In the genomic region with DNA sequence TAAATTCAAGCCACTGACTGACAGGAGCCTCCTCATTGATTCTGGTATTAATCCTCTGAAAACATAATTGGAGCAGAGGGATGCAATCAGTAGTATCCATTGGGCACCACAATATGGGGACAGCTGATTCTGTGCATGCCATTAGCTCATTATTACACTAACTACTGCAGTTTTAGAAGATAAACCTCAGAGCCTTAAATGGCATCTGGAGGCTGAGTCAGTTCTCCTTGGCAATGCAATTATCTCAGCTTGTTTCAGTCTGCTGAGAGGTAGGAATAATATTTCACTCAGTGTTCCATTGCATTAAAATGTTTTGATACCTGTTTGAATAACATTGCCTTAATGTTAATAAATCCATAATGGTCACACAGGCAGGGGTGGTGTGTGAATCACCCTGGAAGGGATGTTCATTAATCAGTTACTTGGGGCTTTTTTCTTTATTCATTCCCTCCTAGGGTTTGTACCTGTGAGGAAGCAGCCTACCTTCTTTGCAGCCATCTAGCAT, we compare ENCODE assay signal across 16 cellular contexts.
DNase-seq lines count a peak whose midpoint lies in the region; ATAC-seq and TF ChIP-seq lines count a peak whose summit lies in the region.
"Had no signal": no experiment of that assay in that cellular context is flagged by ENCODE, and none has a peak within 500 bp of the region (broad histone marks: within the 10 kb centered on the region; RNA-seq: fewer than 3 reads in every experiment).

No MANE protein-coding gene starts in this region.

- H2AFZ ChIP-seq in GM23248 (no peak overlapping the region), PC-3 (ENCODE audit: low read length) (no peak overlapping the region)

- H3K27ac ChIP-seq in GM23248 (no peak overlapping the region), PC-3 (ENCODE audit: low read length) (no peak overlapping the region), colonic mucosa (no peak overlapping the region)
- H3K27ac ChIP-seq: KMS-11 had no signal

- in situ Hi-C loops in GM23248 (cut with MboI), result no loop called here

- POLR2A ChIA-PET in PC-3 (lab: Charles Lee; ENCODE audit: unreplicated experiment), result no interaction called here

- H3F3A ChIP-seq in GM23248 (ENCODE audit: insufficient read depth) (no peaks in the 10 kb centered on the region), PC-3 (ENCODE audit: low read length, unreplicated experiment) (no peaks in the 10 kb centered on the region)

- no peak overlapping the region for H3K9ac ChIP-seq in GM23248
- no peak overlapping the region for H3K9ac ChIP-seq in PC-3 (ENCODE audit: low read length)
- H3K9ac ChIP-seq in colonic mucosa (ENCODE audit: low read depth in 2 of 2, low read length in 2 of 2), result no peak overlapping the region
- H3K9ac ChIP-seq: KMS-11 had no signal

- peak; percentile 8 for DNase-seq in BE2C
- DNase-seq in GM23248, result peak; percentile 31
- DNase-seq in epithelial cell of proximal tubule (ENCODE audit: low read depth), result peak; percentile 12
- no peak for DNase-seq in progenitor cell of endocrine pancreas (ENCODE audit: low spot score, unreplicated experiment)
- no peak for DNase-seq in PC-3
- no peak for DNase-seq in colonic mucosa
- no peak for DNase-seq in iPS-NIHi7 (ENCODE audit: extremely low spot score)
- DNase-seq: Calu3; CD4-positive, alpha-beta T cell; NCI-H1092; NCI-H146; NCI-H2029 treated with DMSO at 0.1 percent for 48 hours; NCI-H446 treated with DMSO at 0.1 percent for 48 hours; Right ventricle myocardium superior; T-cell had no signal

- no peaks in the 10 kb centered on the region for H3K36me3 Mint-ChIP-seq in progenitor cell of endocrine pancreas (ENCODE audit: insufficient read depth)
- H3K36me3 Mint-ChIP-seq: T-cell had no signal

- H3K9me3 ChIP-seq in BE2C (no peaks in the 10 kb centered on the region), GM23248 (ENCODE audit: low read depth) (no peaks in the 10 kb centered on the region), PC-3 (ENCODE audit: low read length) (no peaks in the 10 kb centered on the region; the same call in 1 of the 2 replicates), colonic mucosa (no peaks in the 10 kb centered on the region)

- H3K79me2 ChIP-seq in GM23248 (ENCODE audit: insufficient read depth), result no peaks in the 10 kb centered on the region
- no peaks in the 10 kb centered on the region for H3K79me2 ChIP-seq in PC-3 (ENCODE audit: low read length)

- CTCF ChIA-PET in PC-3 (lab: Charles Lee), result no interaction called here

- intact Hi-C loops in PC-3 (cut with micrococcal nuclease), result no loop called here
- intact Hi-C loops in colonic mucosa (cut with DNase I), result no loop called here

- H3K36me3 ChIP-seq in BE2C, result no peaks in the 10 kb centered on the region
- no peaks in the 10 kb centered on the region for H3K36me3 ChIP-seq in GM23248 (ENCODE audit: low read depth)
- H3K36me3 ChIP-seq in PC-3 (ENCODE audit: low read depth, low read length), result no peaks in the 10 kb centered on the region
- H3K36me3 ChIP-seq in colonic mucosa, result no peaks in the 10 kb centered on the region

- H3K4me2 ChIP-seq in GM23248 (ENCODE audit: unreplicated experiment) (no peak overlapping the region), PC-3 (ENCODE audit: low read length) (no peak overlapping the region)
- H3K4me2 ChIP-seq: KMS-11 had no signal

- TF ChIP-seq CTCF in BE2C (IDR thresholded peaks at IDR 0.05; ENCODE audit: low read depth, low read length) (no peak), epithelial cell of proximal tubule (conservative IDR thresholded peaks at IDR 0.05; ENCODE audit: low read depth, low read length) (no peak), progenitor cell of endocrine pancreas (IDR thresholded peaks at IDR 0.05; ENCODE audit: unreplicated experiment) (no peak), PC-3 (conservative IDR thresholded peaks at IDR 0.05; ENCODE audit: low read depth, low read length) (no peak), colonic mucosa (IDR thresholded peaks at IDR 0.05) (no peak)

- no peaks in the 10 kb centered on the region for H3K4me1 Mint-ChIP-seq in progenitor cell of endocrine pancreas (ENCODE audit: low read depth)
- H3K4me1 Mint-ChIP-seq: T-cell had no signal

- H3K4me3 ChIP-seq in BE2C (ENCODE audit: low read depth, low read length) (no peak overlapping the region), GM23248 (no peak overlapping the region), epithelial cell of proximal tubule (ENCODE audit: low read depth, low read length) (no peak overlapping the region), PC-3 (ENCODE audit: low read length) (no peak overlapping the region), colonic mucosa (no peak overlapping the region)

- H3K27me3 ChIP-seq in BE2C (no peaks in the 10 kb centered on the region), GM23248 (replicated peaks; ENCODE audit: insufficient read depth) (peaks cover 7% of the 10 kb centered on the region; the same call in 1 of the 2 replicates), PC-3 (ENCODE audit: low read length) (no peaks in the 10 kb centered on the region), colonic mucosa (no peaks in the 10 kb centered on the region)

- no peak for ATAC-seq in PC-3
- ATAC-seq: T-cell had no signal

- H3K4me1 ChIP-seq in BE2C (peaks cover 13% of the 10 kb centered on the region), GM23248 (ENCODE audit: insufficient read depth) (no peaks in the 10 kb centered on the region), PC-3 (ENCODE audit: insufficient read depth, low read length) (no peaks in the 10 kb centered on the region), colonic mucosa (no peaks in the 10 kb centered on the region)

- no TSS peak for BruUV-seq in PC-3 (replicated peaks; lab: Mats Ljungman, UMichigan)

- H3K4me3 Mint-ChIP-seq in progenitor cell of endocrine pancreas (ENCODE audit: low read depth), result no peak overlapping the region
- H3K4me3 Mint-ChIP-seq: CD4-positive, alpha-beta T cell; T-cell had no signal

- no peaks in the 10 kb centered on the region for H3K9me3 Mint-ChIP-seq in progenitor cell of endocrine pancreas (ENCODE audit: low read depth)

- H3K9me2 ChIP-seq in GM23248 (ENCODE audit: insufficient read depth) (no peaks in the 10 kb centered on the region), PC-3 (replicated peaks; ENCODE audit: low read length) (no peaks in the 10 kb centered on the region)

- peak overlapping the region; percentile 57 for H3K27ac Mint-ChIP-seq in progenitor cell of endocrine pancreas
- H3K27ac Mint-ChIP-seq: CD4-positive, alpha-beta T cell; T-cell had no signal

- H3K27me3 Mint-ChIP-seq in progenitor cell of endocrine pancreas, result no peaks in the 10 kb centered on the region
- H3K27me3 Mint-ChIP-seq: CD4-positive, alpha-beta T cell had no signal

- H4K20me1 ChIP-seq in GM23248 (ENCODE audit: insufficient read depth) (no peaks in the 10 kb centered on the region), PC-3 (ENCODE audit: low read length) (no peaks in the 10 kb centered on the region)

Comparison
In these comparisons a context has a peak if more than half of its experiments do, and no peak if none do; other contexts are left out.
1. DNase-seq: peak in BE2C (single experiment), GM23248 (single experiment) and epithelial cell of proximal tubule (single experiment); none in progenitor cell of endocrine pancreas (single experiment), PC-3 (single experiment), colonic mucosa (single experiment) and iPS-NIHi7 (single experiment).